ENCODE assay signal across 20 cellular contexts in the genomic region with DNA sequence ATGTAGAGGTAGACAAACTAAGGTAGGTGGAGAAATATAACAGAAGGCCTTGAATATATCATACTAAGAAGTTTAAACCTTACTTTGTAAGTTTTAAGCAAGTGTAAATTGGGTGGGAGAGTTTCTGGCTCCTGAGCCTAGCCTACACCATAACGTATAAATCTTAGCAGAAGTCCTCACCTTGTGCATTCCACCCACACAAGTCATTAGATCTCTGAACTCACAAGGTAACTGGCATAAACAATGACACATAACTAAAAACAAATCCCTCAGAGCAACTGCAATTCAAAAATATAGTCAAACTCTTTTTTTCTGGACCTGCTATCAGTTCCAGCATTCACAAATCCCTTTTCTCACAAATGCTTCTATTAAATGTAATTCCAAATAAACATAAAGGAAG. TPM values are rescaled to one million over a fixed set of nuclear protein-coding genes. Genes with fewer than 3 reads are reported as not detected.
DNase-seq lines count a peak whose midpoint lies in the region; ATAC-seq and TF ChIP-seq lines count a peak whose summit lies in the region.
"Had no signal": no experiment of that assay in that cellular context is flagged by ENCODE, and none has a peak within 500 bp of the region (broad histone marks: within the 10 kb centered on the region; RNA-seq: fewer than 3 reads in every experiment).

No MANE protein-coding gene starts in this region.

- no peak overlapping the region for H2AFZ ChIP-seq in OCI-LY1 (ENCODE audit: low read length)

- no peak overlapping the region for H3K27ac ChIP-seq in OCI-LY1 (ENCODE audit: low read depth, low read length, poor library complexity, severe bottlenecking)
- no peak overlapping the region for H3K27ac ChIP-seq in lower lobe of right lung
- H3K27ac ChIP-seq: cardiac muscle cell, right lobe of liver, WERI-Rb-1 had no signal

- in situ Hi-C loops in GM13976 (cut with MboI; ENCODE audit: low sequenced_read_pairs, unreplicated experiment), result loop anchor here (10.0 to 25.0 kb wide), 4 partner anchors 136 to 843 kb away; partner anchors contain the start of genes MITD1 and MRPL30

- peaks cover 49% of the 10 kb centered on the region for H3K4me1 ChIP-seq in OCI-LY1 (ENCODE audit: insufficient read depth, low read length, severe bottlenecking)
- peaks cover 44% of the 10 kb centered on the region for H3K4me1 ChIP-seq in lower lobe of right lung

- peaks cover 6% of the 10 kb centered on the region; the same call in 1 of the 2 replicates for H3K36me3 ChIP-seq in OCI-LY1 (ENCODE audit: insufficient read depth, low read length)
- H3K36me3 ChIP-seq in lower lobe of right lung, result no peaks in the 10 kb centered on the region
- H3K36me3 ChIP-seq: cardiac muscle cell, right lobe of liver had no signal

- no peak overlapping the region for H3K9ac ChIP-seq in OCI-LY1 (ENCODE audit: low read length)

- H3K9me3 ChIP-seq in OCI-LY1 (ENCODE audit: low read length) (no peaks in the 10 kb centered on the region), lower lobe of right lung (no peaks in the 10 kb centered on the region)
- H3K9me3 ChIP-seq: right lobe of liver had no signal

- H3F3A ChIP-seq in OCI-LY1 (ENCODE audit: insufficient read depth, low read length), result no peaks in the 10 kb centered on the region

- H3K4me3 ChIP-seq in OCI-LY1 (ENCODE audit: low read depth, low read length, poor library complexity, severe bottlenecking) (no peak overlapping the region), choroid plexus epithelial cell (ENCODE audit: low read depth, low read length) (no peak overlapping the region), lower lobe of right lung (no peak overlapping the region)
- H3K4me3 ChIP-seq: cardiac muscle cell, right lobe of liver had no signal

- peak; percentile 34 for DNase-seq in GM13976 (ENCODE audit: low spot score)
- DNase-seq in choroid plexus epithelial cell (ENCODE audit: low read depth), result peak; percentile 40
- peak; percentile 36 for DNase-seq in left kidney (ENCODE audit: low read depth, low spot score)
- DNase-seq in NCI-H2196 (lab: John Stamatoyannopoulos, UW; ENCODE audit: unreplicated experiment), result no peak
- DNase-seq in medulla oblongata (ENCODE audit: extremely low spot score), result no peak
- no peak for DNase-seq in lower lobe of right lung
- DNase-seq: activated CD8-positive, alpha-beta T cell treated with anti-CD3 and anti-CD28 coated beads for 36 hours; activated naive CD8-positive, alpha-beta T cell treated with anti-CD3 and anti-CD28 coated beads, Interleukin-2, amount 10 ng/mL, durations not matched to agents 7 days and 5 days; activated T-cell treated with anti-CD3 and anti-CD28 coated beads, Interleukin-2, amount 50 U/mL, for 4 hours; CD4-positive, alpha-beta memory T cell; left ventricle myocardium superior; NCI-H1436; NCI-H345; NK-92 treated with Interleukin-12 subunit alpha and Interleukin-12 subunit beta, amount 100 ng/mL, for 24 hours; right lobe of liver; stimulated activated CD4-positive, alpha-beta T cell treated with anti-CD3 and anti-CD28 coated beads, Interleukin-2, amount 100 ng/mL, for 24 hours; WERI-Rb-1 had no signal

- no peaks in the 10 kb centered on the region for H3K27me3 ChIP-seq in OCI-LY1 (ENCODE audit: insufficient read depth, low read length)
- no peaks in the 10 kb centered on the region for H3K27me3 ChIP-seq in lower lobe of right lung (ENCODE audit: low read depth)
- H3K27me3 ChIP-seq: cardiac muscle cell, right lobe of liver had no signal

- no peaks in the 10 kb centered on the region for H4K20me1 ChIP-seq in OCI-LY1 (ENCODE audit: insufficient read depth, low read length)

- H3K4me2 ChIP-seq in OCI-LY1 (ENCODE audit: low read length), result peak overlapping the region; percentile 16; the same call in 1 of the 2 replicates

- no peaks in the 10 kb centered on the region for H3K9me2 ChIP-seq in OCI-LY1 (ENCODE audit: low read depth, low read length)

- TF ChIP-seq CTCF in GM13976 (IDR thresholded peaks at IDR 0.05; ENCODE audit: borderline replicate concordance, control extremely low read depth, extremely low read depth, insufficient read depth, missing control alignments) (no peak), OCI-LY1 (IDR thresholded peaks at IDR 0.05; ENCODE audit: low read length) (no peak), choroid plexus epithelial cell (conservative IDR thresholded peaks at IDR 0.05; ENCODE audit: low read depth, low read length) (no peak), lower lobe of right lung (IDR thresholded peaks at IDR 0.05) (no peak)

- peaks cover 100% of the 10 kb centered on the region for H3K79me2 ChIP-seq in OCI-LY1 (ENCODE audit: insufficient read depth, low read length)

- intact Hi-C loops in lower lobe of right lung (cut with DNase I), result no loop called here

- ATAC-seq in lower lobe of right lung (no peak), GM19328 (IDR thresholded peaks at IDR 0.05; ENCODE audit: unreplicated experiment) (no peak)
- ATAC-seq: activated CD8-positive, alpha-beta T cell treated with anti-CD3 and anti-CD28 coated beads for 36 hours; activated T-cell treated with anti-CD3 and anti-CD28 coated beads, Interleukin-2, amount 50 U/mL, for 4 hours; left ventricle myocardium superior had no signal

RNA-seq across cellular contexts. Expression of gene REV1, which starts 9.4 kb away (rescaled TPM):
- total RNA-seq in lower lobe of right lung, result 50.7 TPM

Comparison
In these comparisons a context has a peak if more than half of its experiments do, and no peak if none do; other contexts are left out.
1. DNase-seq: peak in GM13976 (single experiment), choroid plexus epithelial cell (single experiment) and left kidney (single experiment); none in NCI-H2196 (single experiment), medulla oblongata (single experiment) and lower lobe of right lung (single experiment).